17 cellular contexts compared by ENCODE assay signal in genomic region chr20:37198962-37199660, GRCh38. TPM values are rescaled to one million over a fixed set of nuclear protein-coding genes. Genes with fewer than 3 reads are reported as not detected.
A peak's percentile ranks its signal among the peaks of the same experiment; 100 is the strongest.
DNase-seq lines count a peak whose midpoint lies in the region; ATAC-seq, FAIRE-seq and TF ChIP-seq lines count a peak whose summit lies in the region.
"Had no signal": no experiment of that assay in that cellular context is flagged by ENCODE, and none has a peak within 500 bp of the region (broad histone marks: within the 10 kb centered on the region; RNA-seq: fewer than 3 reads in every experiment).

No MANE protein-coding gene starts in this region.

- no peak for TF ChIP-seq EP300 in HepG2 (IDR thresholded peaks at IDR 0.05; ENCODE audit: low read depth in 2 of 2, low read length in 2 of 2)
- TF ChIP-seq EP300 in HepG2 (CRISPR knock-in tag; IDR thresholded peaks at IDR 0.05; ENCODE audit: borderline replicate concordance) = no peak

- no peak overlapping the region for H3K9ac ChIP-seq in HepG2 (ENCODE audit: insufficient read depth, low read depth, low read length)

- no peaks in the 10 kb centered on the region for H3K9me3 ChIP-seq in HepG2 (ENCODE audit: low read length)
- no peaks in the 10 kb centered on the region for H3K9me3 ChIP-seq in psoas muscle
- no peaks in the 10 kb centered on the region for H3K9me3 ChIP-seq in aorta (ENCODE audit: control insufficient read depth, low read length)

- H3K4me2 ChIP-seq in HepG2 (ENCODE audit: low read depth, low read length) = no peak overlapping the region

- no peak overlapping the region for H3K4me3 ChIP-seq in HepG2 (replicated peaks in 1 of 3; ENCODE audit: insufficient read depth in 1 of 3, low read depth in 2 of 3, low read length in 3 of 3)
- H3K4me3 ChIP-seq in psoas muscle = no peak overlapping the region
- H3K4me3 ChIP-seq in aorta (ENCODE audit: low read length in 2 of 2) = no peak overlapping the region

- CTCF ChIA-PET in HepG2 (lab: Yijun Ruan, JAX; ENCODE audit: low intra/inter-chr PET ratio, low total read pairs) = no interaction called here

- no TSS peak for BruUV-seq in HepG2 (replicated peaks; lab: Mats Ljungman, UMichigan)

- ATAC-seq in HepG2 (peak; percentile 24), psoas muscle (peak; percentile 72 to 89 (median 84)), GM19324 (IDR thresholded peaks at IDR 0.05; ENCODE audit: low FRiP score, unreplicated experiment) (no peak), aorta (ENCODE audit: low FRiP score) (no peak)

- peak overlapping the region; percentile 20 for H3K27ac ChIP-seq in HepG2 (ENCODE audit: extremely low read length, insufficient read depth, low read length)
- H3K27ac ChIP-seq in psoas muscle = peak overlapping the region; percentile 53
- H3K27ac ChIP-seq in aorta (ENCODE audit: low read depth in 1 of 2, low read length in 2 of 2) = no peak overlapping the region

- intact Hi-C loops in HepG2 (cut with micrococcal nuclease; ENCODE audit: unreplicated experiment) = no loop called here
- intact Hi-C loops in psoas muscle (cut with DNase I) = loop anchor here (2.0 to 5.0 kb wide), 2 partner anchors 43 to 336 kb away; no protein-coding TSS in a partner anchor
- intact Hi-C loops in aorta (cut with DNase I) = loop anchor here (5.0 to 10.0 kb wide), 2 partner anchors 66 to 333 kb away; partner anchors contain the start of gene GHRH (in 1 of the 2)

- peaks cover 58% of the 10 kb centered on the region for H3K79me2 ChIP-seq in HepG2 (ENCODE audit: insufficient read depth, low read length)

- peaks cover 15% of the 10 kb centered on the region for H3K4me1 ChIP-seq in HepG2 (ENCODE audit: insufficient read depth, low read length)
- H3K4me1 ChIP-seq in psoas muscle = peaks cover 48% of the 10 kb centered on the region
- H3K4me1 ChIP-seq in aorta (ENCODE audit: control insufficient read depth in 1 of 2, insufficient read depth in 2 of 2, low read length in 2 of 2) = no peaks in the 10 kb centered on the region

- FAIRE-seq in HepG2 (lab: Jason Lieb, UNC) = no peak
- FAIRE-seq: A204.1 had no signal

- H3K36me3 ChIP-seq in HepG2 (replicated peaks in 1 of 2; ENCODE audit: control insufficient read depth in 1 of 2, insufficient read depth in 2 of 2, low read length in 2 of 2) = peaks cover 49 to 82% of the 10 kb centered on the region in 2 experiments
- H3K36me3 ChIP-seq in psoas muscle (ENCODE audit: insufficient read depth in 1 of 2, low read depth in 1 of 2) = peaks cover 12 to 52% of the 10 kb centered on the region in 2 donors
- H3K36me3 ChIP-seq in aorta (ENCODE audit: control insufficient read depth in 1 of 2, insufficient read depth in 2 of 2, low read length in 1 of 2) = peaks cover 5 to 8% of the 10 kb centered on the region in 2 donors

- H3K27me3 ChIP-seq in HepG2 (ENCODE audit: control insufficient read depth in 1 of 2, insufficient read depth in 2 of 2, low read length in 2 of 2) = no peaks in the 10 kb centered on the region
- no peaks in the 10 kb centered on the region for H3K27me3 ChIP-seq in psoas muscle (ENCODE audit: insufficient read depth in 3 of 3, low read length in 2 of 3)
- no peaks in the 10 kb centered on the region for H3K27me3 ChIP-seq in aorta (ENCODE audit: control insufficient read depth in 1 of 2, insufficient read depth in 2 of 2, low read length in 1 of 2)

- no peak overlapping the region for H2AFZ ChIP-seq in HepG2 (ENCODE audit: low read length)

- peaks cover 56% of the 10 kb centered on the region for H4K20me1 ChIP-seq in HepG2 (ENCODE audit: insufficient read depth, low read length)

- in situ Hi-C loops in HepG2 (cut with HindIII; ENCODE audit: extremely low pct_ligation_motif_present, low pct_unique_long_range_greater_than_20kb) = loop anchor here (5.0 kb wide), 1 partner anchor 328 kb away; the partner anchor contains the start of gene BLCAP

- no peak for TF ChIP-seq POLR2A in HepG2 (IDR thresholded peaks at IDR 0.05; ENCODE audit: insufficient read depth in 1 of 2, low read depth in 2 of 2, low read length in 2 of 2)

- DNase-seq in DMS79 treated with DMSO at 0.1 percent for 48 hours (lab: John Stamatoyannopoulos, UW) (peak; percentile 10), NCI-H446 treated with DMSO at 0.1 percent for 48 hours (lab: John Stamatoyannopoulos, UW) (peak; percentile 92), HepG2 (ENCODE audit: low spot score) (no peak), psoas muscle (peak; percentile 33 to 54), superior temporal gyrus (ENCODE audit: extremely low spot score) (no peak), dermis blood vessel endothelial cell (no peak), aorta (no peak)
- DNase-seq: EL, HCEC 1CT, NCI-H1105, NCI-H146, NCI-H2029 treated with DMSO at 0.1 percent for 48 hours, NCI-H345, NCI-H526 treated with DMSO at 0.1 percent for 48 hours, Right ventricle myocardium superior had no signal

- no peak for TF ChIP-seq RAD21 in HepG2 (CRISPR knock-in tag; IDR thresholded peaks at IDR 0.05)

- WGBS in HepG2 (ENCODE audit: low lambda C conversion rate) = 98% methylated on average over 13 of the region's 14 CpGs
- WGBS in psoas muscle, 3 donors = 30 to 51% (median 35%) methylated on average over 14 of the region's 14 CpGs
- 77 to 84% methylated on average over 14 of the region's 14 CpGs for WGBS in aorta, 2 donors

- POLR2A ChIA-PET in HepG2 (lab: Yijun Ruan, JAX) = no interaction called here

- TF ChIP-seq CTCF in HepG2 (CRISPR knock-in tag; IDR thresholded peaks at IDR 0.05) = no peak
- TF ChIP-seq CTCF in psoas muscle (IDR thresholded peaks at IDR 0.05) = no peak

TF ChIP-seq in HepG2, 621 proteins besides CTCF, POLR2A, EP300 and RAD21 (continues in another document):
- TF ChIP-seq ZNF788 (CRISPR knock-in tag; IDR thresholded peaks at IDR 0.05; ENCODE audit: borderline replicate concordance) (0 out of 2 replicates have a peak, but pooled peaks have one; percentile 13), NONO (IDR thresholded peaks at IDR 0.05) (no peak), NONO (CRISPR knock-in tag; conservative IDR thresholded peaks at IDR 0.05) (no peak), RBM22 (optimal IDR thresholded peaks at IDR 0.05; ENCODE audit: low read length) (peak; percentile 76)

RNA-seq across cellular contexts. Expression of gene MROH8, which starts 19.8 kb away (rescaled TPM):
- 5.5 and 6.1 TPM in 2 replicates for total RNA-seq in HepG2 (2016; rRNA removed; fragmentation: Illumina TruSeq; extraction: Trizol)
- total RNA-seq in HepG2 (2016; cell fraction: cytosol; rRNA removed; fragmentation: Illumina TruSeq; extraction: Trizol; ENCODE audit: low read depth) = 3.0 TPM in 2 replicates
- 5.5 TPM in 2 replicates for total RNA-seq in HepG2 (2016; cell fraction: insoluble cytoplasmic fraction; rRNA removed; fragmentation: Illumina TruSeq; extraction: Trizol)
- 3.6 and 4.2 TPM in 2 replicates for total RNA-seq in HepG2 (2016; cell fraction: membrane; rRNA removed; fragmentation: Illumina TruSeq; extraction: Trizol)
- total RNA-seq in HepG2 (2016; cell fraction: nucleus; rRNA removed; fragmentation: Illumina TruSeq; extraction: Trizol) = 5.8 and 6.6 TPM in 2 replicates
- 2.6 and 3.1 TPM in 2 replicates for polyA plus RNA-seq in HepG2 (2011; rRNA removed)
- 2.7 and 3.2 TPM in 2 replicates for polyA plus RNA-seq in HepG2 (2011; cell fraction: cytosol; rRNA removed)
- polyA plus RNA-seq in HepG2 (2011; cell fraction: nucleus; rRNA removed) = 4.4 and 5.1 TPM in 2 replicates
- polyA plus RNA-seq in HepG2 (2012) = 4.1 and 4.8 TPM in 2 replicates
- 1.9 and 2.2 TPM in 2 replicates for polyA plus RNA-seq in HepG2 (2016; cell fraction: cytosol; fragmentation: Illumina TruSeq; extraction: Trizol; ENCODE audit: low read depth)
- 5.6 and 6.7 TPM in 2 replicates for polyA plus RNA-seq in HepG2 (2016; cell fraction: insoluble cytoplasmic fraction; fragmentation: Illumina TruSeq; extraction: Trizol; ENCODE audit: low read depth)
- 3.7 and 4.5 TPM in 2 replicates for polyA plus RNA-seq in HepG2 (2016; cell fraction: membrane; fragmentation: Illumina TruSeq; extraction: Trizol; ENCODE audit: low read depth)
- polyA plus RNA-seq in HepG2 (2016; cell fraction: nucleus; fragmentation: Illumina TruSeq; extraction: Trizol; ENCODE audit: insufficient read depth, low read depth) = 5.9 and 6.7 TPM in 2 replicates
- 0.77 and 2.5 TPM in 2 replicates for polyA minus RNA-seq in HepG2 (2011; rRNA and poly(A)+ RNA removed; ENCODE audit: low replicate concordance)
- polyA minus RNA-seq in HepG2 (2011; cell fraction: cytosol; rRNA and poly(A)+ RNA removed) = 0.62 and 1.6 TPM in 2 replicates
- 7.2 and 10.6 TPM in 2 replicates for polyA minus RNA-seq in HepG2 (2011; cell fraction: nucleus; rRNA and poly(A)+ RNA removed)
- 1 to 10 TPM; 4.1 to 5.5 (median 4.8) TPM for total RNA-seq in psoas muscle
- polyA plus RNA-seq in psoas muscle = 1 to 10 TPM in 2 of 3 donors, under 1 TPM in 1; 0.99 to 3.7 (median 3.4) TPM
- 0.74 and 1.5 TPM in 2 replicates for total RNA-seq in dermis blood vessel endothelial cell
- 1 to 10 TPM; 3.4 to 5.1 TPM for total RNA-seq in aorta
- 1 to 10 TPM in 1 of 2 donors, not detected in 1; 9.3 TPM for polyA plus RNA-seq in aorta

RNA-seq across cellular contexts. Expression of gene RPN2, which starts 20.0 kb away (rescaled TPM):
- total RNA-seq in HepG2 (2016; rRNA removed; fragmentation: Illumina TruSeq; extraction: Trizol) = 284 and 587 TPM in 2 replicates
- 65.3 and 71.8 TPM in 2 replicates for total RNA-seq in HepG2 (2016; cell fraction: cytosol; rRNA removed; fragmentation: Illumina TruSeq; extraction: Trizol; ENCODE audit: low read depth)
- 271 and 578 TPM in 2 replicates for total RNA-seq in HepG2 (2016; cell fraction: insoluble cytoplasmic fraction; rRNA removed; fragmentation: Illumina TruSeq; extraction: Trizol)
- total RNA-seq in HepG2 (2016; cell fraction: membrane; rRNA removed; fragmentation: Illumina TruSeq; extraction: Trizol) = 95.8 and 99.1 TPM in 2 replicates
- 514 and 600 TPM in 2 replicates for total RNA-seq in HepG2 (2016; cell fraction: nucleus; rRNA removed; fragmentation: Illumina TruSeq; extraction: Trizol)
- polyA plus RNA-seq in HepG2 (2011; rRNA removed) = 1,560 and 1,818 TPM in 2 replicates
- 1,385 TPM in 2 replicates for polyA plus RNA-seq in HepG2 (2011; cell fraction: cytosol; rRNA removed)
- polyA plus RNA-seq in HepG2 (2011; cell fraction: nucleus; rRNA removed) = 528 and 556 TPM in 2 replicates
- polyA plus RNA-seq in HepG2 (2012) = 566 and 592 TPM in 2 replicates
- polyA plus RNA-seq in HepG2 (2016; cell fraction: cytosol; fragmentation: Illumina TruSeq; extraction: Trizol; ENCODE audit: low read depth) = 52.7 and 53.5 TPM in 2 replicates
- 324 and 345 TPM in 2 replicates for polyA plus RNA-seq in HepG2 (2016; cell fraction: insoluble cytoplasmic fraction; fragmentation: Illumina TruSeq; extraction: Trizol; ENCODE audit: low read depth)
- polyA plus RNA-seq in HepG2 (2016; cell fraction: membrane; fragmentation: Illumina TruSeq; extraction: Trizol; ENCODE audit: low read depth) = 79.9 and 84.4 TPM in 2 replicates
- 808 and 883 TPM in 2 replicates for polyA plus RNA-seq in HepG2 (2016; cell fraction: nucleus; fragmentation: Illumina TruSeq; extraction: Trizol; ENCODE audit: insufficient read depth, low read depth)
- polyA minus RNA-seq in HepG2 (2011; rRNA and poly(A)+ RNA removed; ENCODE audit: low replicate concordance) = 817 and 1,556 TPM in 2 replicates
- polyA minus RNA-seq in HepG2 (2011; cell fraction: cytosol; rRNA and poly(A)+ RNA removed) = 735 and 849 TPM in 2 replicates
- polyA minus RNA-seq in HepG2 (2011; cell fraction: nucleus; rRNA and poly(A)+ RNA removed) = 241 and 296 TPM in 2 replicates
- total RNA-seq in psoas muscle = 100 to 1,000 TPM in 1 of 4 donors, 10 to 100 TPM in 3; 66.4 to 129 (median 94.2) TPM
- polyA plus RNA-seq in psoas muscle = 100 to 1,000 TPM in 2 of 3 donors, 10 to 100 TPM in 1; 91.7 to 131 (median 113) TPM
- 247 and 405 TPM in 2 replicates for total RNA-seq in dermis blood vessel endothelial cell
- 100 to 1,000 TPM; 125 to 137 TPM for total RNA-seq in aorta
- polyA plus RNA-seq in aorta = 100 to 1,000 TPM in 1 of 2 donors, 10 to 100 TPM in 1; 47.2 to 117 TPM

Comparison
In these comparisons a context has a peak if more than half of its experiments do, and no peak if none do; other contexts are left out.
1. DNase-seq: peak in DMS79 treated with DMSO at 0.1 percent for 48 hours (single experiment), NCI-H446 treated with DMSO at 0.1 percent for 48 hours (single experiment) and psoas muscle (2 of 2); none in HepG2 (single experiment), superior temporal gyrus (single experiment), dermis blood vessel endothelial cell (single experiment) and aorta (0 of 2).
2. ATAC-seq: peak in HepG2 (single experiment) and psoas muscle (4 of 4); none in GM19324 (single experiment) and aorta (single experiment).
3. H3K27ac ChIP-seq: peak in HepG2 (single experiment) and psoas muscle (single experiment); none in aorta (0 of 2).